Comparison of ENCODE assay signal across 8 cellular contexts in the genomic region with DNA sequence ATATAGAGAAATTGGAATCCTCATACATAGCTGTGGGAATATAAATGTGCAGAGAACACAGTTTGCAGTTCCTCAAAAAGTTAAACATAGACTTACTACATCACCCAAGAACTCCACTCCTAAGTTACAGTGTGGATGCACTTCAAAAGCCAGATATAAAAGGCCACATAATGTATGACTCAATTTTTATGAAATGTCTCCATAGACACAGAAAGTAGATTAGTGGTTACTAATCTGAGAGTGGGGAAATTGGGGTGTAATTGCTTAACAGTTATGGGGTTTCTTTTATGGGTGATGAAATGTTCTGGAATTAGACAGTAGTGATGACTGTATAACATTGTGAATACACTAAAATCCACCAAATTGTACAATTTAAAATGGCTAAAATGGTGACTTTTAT.
DNase-seq lines count a peak whose midpoint lies in the region; ATAC-seq and TF ChIP-seq lines count a peak whose summit lies in the region.

No MANE protein-coding gene starts in this region.

- H3K36me3 ChIP-seq in heart right ventricle (peaks cover 0 to 76% (median 35%) of the 10 kb centered on the region in 9 donors), right atrium auricular region (peaks cover 33% of the 10 kb centered on the region), upper lobe of right lung (peaks cover 48% of the 10 kb centered on the region), transverse colon (peaks cover 0 to 31% (median 15%) of the 10 kb centered on the region in 4 donors)

- H3K27ac ChIP-seq in heart right ventricle, result peak overlapping the region in 1 of 10 donors; percentile 13
- H3K27ac ChIP-seq in right atrium auricular region, result no peak overlapping the region
- no peak overlapping the region for H3K27ac ChIP-seq in foreskin keratinocyte
- H3K27ac ChIP-seq in upper lobe of right lung, result no peak overlapping the region
- H3K27ac ChIP-seq in transverse colon, result no peak overlapping the region

- TF ChIP-seq CTCF in heart right ventricle (IDR thresholded peaks at IDR 0.05), result no peak
- TF ChIP-seq CTCF in right atrium auricular region (IDR thresholded peaks at IDR 0.05), result no peak
- no peak for TF ChIP-seq CTCF in foreskin keratinocyte (conservative IDR thresholded peaks at IDR 0.05)
- no peak for TF ChIP-seq CTCF in upper lobe of right lung (IDR thresholded peaks at IDR 0.05)
- TF ChIP-seq CTCF in transverse colon (IDR thresholded peaks at IDR 0.05), result no peak

- no peak for TF ChIP-seq POLR2A in transverse colon (IDR thresholded peaks at IDR 0.05)

- TF ChIP-seq EP300 in transverse colon (IDR thresholded peaks at IDR 0.05; ENCODE audit: low read depth), result no peak

- intact Hi-C loops in heart right ventricle (cut with DNase I) (loop anchor here in 1 of 10 donors (10.0 kb wide), 1 partner anchor 130 kb away; no protein-coding TSS in a partner anchor), upper lobe of right lung (cut with DNase I) (no loop called here), transverse colon (cut with DNase I; ENCODE audit: low total_unique reads) (no loop called here)

- peaks cover 0 to 23% (median 16%) of the 10 kb centered on the region in 9 donors for H3K4me1 ChIP-seq in heart right ventricle
- no peaks in the 10 kb centered on the region for H3K4me1 ChIP-seq in right atrium auricular region
- peaks cover 5% of the 10 kb centered on the region for H3K4me1 ChIP-seq in foreskin keratinocyte
- H3K4me1 ChIP-seq in upper lobe of right lung, result no peaks in the 10 kb centered on the region
- H3K4me1 ChIP-seq in transverse colon, result peaks cover 0 to 14% (median 5%) of the 10 kb centered on the region in 4 donors

- H3K27me3 ChIP-seq in heart right ventricle (no peaks in the 10 kb centered on the region), right atrium auricular region (no peaks in the 10 kb centered on the region), foreskin keratinocyte (no peaks in the 10 kb centered on the region), upper lobe of right lung (no peaks in the 10 kb centered on the region), transverse colon (no peaks in the 10 kb centered on the region)

- in situ Hi-C loops in transverse colon (cut with MboI; ENCODE audit: low pct_ligation_motif_present in 1 of 4, low pct_unique_long_range_greater_than_20kb in 1 of 4, low sequenced_read_pairs in 3 of 4), result no loop called here

- no peak for DNase-seq in heart right ventricle
- DNase-seq in right atrium auricular region (ENCODE audit: low spot score), result no peak
- DNase-seq in SKM-1 (lab: John Stamatoyannopoulos, UW; ENCODE audit: unreplicated experiment), result peak; percentile 7
- peak; percentile 23 to 28 for DNase-seq in foreskin keratinocyte
- DNase-seq in upper lobe of right lung, result no peak
- DNase-seq in hippocampal formation (lab: John Stamatoyannopoulos, UW), result no peak
- no peak for DNase-seq in transverse colon
- DNase-seq in cerebellar nuclear complex (lab: John Stamatoyannopoulos, UW), result no peak

- H3K4me3 ChIP-seq in heart right ventricle, result no peak overlapping the region
- no peak overlapping the region for H3K4me3 ChIP-seq in right atrium auricular region
- H3K4me3 ChIP-seq in upper lobe of right lung, result no peak overlapping the region
- H3K4me3 ChIP-seq in transverse colon, result no peak overlapping the region

- H3K9me3 ChIP-seq in heart right ventricle (no peaks in the 10 kb centered on the region), right atrium auricular region (no peaks in the 10 kb centered on the region), upper lobe of right lung (no peaks in the 10 kb centered on the region), transverse colon (no peaks in the 10 kb centered on the region)

- ATAC-seq in heart right ventricle (peak in 5 of 8 donors; percentile 22 to 75 (median 61)), foreskin keratinocyte (peak; percentile 53), upper lobe of right lung (peak; percentile 54)

Comparison
In these comparisons a context has a peak if more than half of its experiments do, and no peak if none do; other contexts are left out.
1. DNase-seq: peak in SKM-1 (single experiment) and foreskin keratinocyte (2 of 2); none in heart right ventricle (0 of 2), right atrium auricular region (single experiment), upper lobe of right lung (single experiment), hippocampal formation (0 of 2), transverse colon (single experiment) and cerebellar nuclear complex (0 of 2).
2. Peak in every context shown above with its lines, with median percentiles within 50 percentile points of each other: ATAC-seq.